1 cellular context compared by ENCODE assay signal in genomic region chr3:50260942-50261441, GRCh38.
TF ChIP-seq lines count a peak whose summit lies in the region.

No MANE protein-coding gene starts in this region.

TF ChIP-seq in HCT116, 20 proteins besides CTCF, POLR2A, EP300 and RAD21 (continued from another document):
- no peak for TF ChIP-seq EGR1 (IDR thresholded peaks at IDR 0.05; ENCODE audit: low read depth)
- no peak for TF ChIP-seq SP1 (IDR thresholded peaks at IDR 0.05; ENCODE audit: low read depth)
- TF ChIP-seq EZH2 (IDR thresholded peaks at IDR 0.05): no peak
